8 cellular contexts compared by ENCODE assay signal in genomic region chr17:4945176-4945943, GRCh38. TPM values are rescaled to one million over a fixed set of nuclear protein-coding genes. Genes with fewer than 3 reads are reported as not detected.
DNase-seq lines count a peak whose midpoint lies in the region; ATAC-seq and TF ChIP-seq lines count a peak whose summit lies in the region.

No MANE protein-coding gene starts in this region.

- peak in 2 of 8 donors; percentile 23 to 29 for ATAC-seq in heart right ventricle

- peak overlapping the region; percentile 98 for H3K27ac ChIP-seq in SJCRH30
- H3K27ac ChIP-seq in heart right ventricle, result peak overlapping the region in 9 of 10 donors; percentile 13 to 100 (median 46)

- intact Hi-C loops in heart right ventricle (cut with DNase I), result loop anchor here in 2 of 10 donors (5.0 kb wide), 2 partner anchors 38 to 52 kb away; partner anchors contain the start of genes INCA1 (in 1 of the 2) and KIF1C (in 1 of the 2)

- TF ChIP-seq CTCF in heart right ventricle (IDR thresholded peaks at IDR 0.05), result no peak

- DNase-seq in AML-193 (lab: John Stamatoyannopoulos, UW) (peak; percentile 27), HCEC 1CT (peak; percentile 94), SJCRH30 (peak; percentile 81), heart right ventricle (peak; percentile 49 to 68), skeletal muscle cell (ENCODE audit: low read depth) (peak; percentile 66), NCI-H1048 (lab: John Stamatoyannopoulos, UW) (no peak), NCI-H2029 (lab: John Stamatoyannopoulos, UW) (no peak)
- peak; percentile 88 for DNase-seq in activated naive CD4-positive, alpha-beta T cell treated with anti-CD3 and anti-CD28 coated beads, Interleukin-2, amount 50 U/mL, for 16 hours

- WGBS in heart right ventricle, 2 donors, result 50 to 58% methylated on average over 7 of the region's 7 CpGs

- H3K36me3 ChIP-seq in SJCRH30 (peaks cover 40% of the 10 kb centered on the region), heart right ventricle (peaks cover 0 to 59% (median 15%) of the 10 kb centered on the region in 9 donors)

- H3K4me3 ChIP-seq in SJCRH30, result peak overlapping the region; percentile 96
- H3K4me3 ChIP-seq in heart right ventricle, result peak overlapping the region in 6 of 10 donors; percentile 6 to 100 (median 55)
- peak overlapping the region; percentile 97 for H3K4me3 ChIP-seq in skeletal muscle cell (ENCODE audit: low read depth, low read length)

- H3K9me3 ChIP-seq in SJCRH30 (replicated peaks) (no peaks in the 10 kb centered on the region), heart right ventricle (no peaks in the 10 kb centered on the region)

- peaks cover 12% of the 10 kb centered on the region for H3K4me1 ChIP-seq in SJCRH30
- peaks cover 22 to 75% (median 63%) of the 10 kb centered on the region in 9 donors for H3K4me1 ChIP-seq in heart right ventricle

- H3K27me3 ChIP-seq in SJCRH30, result no peaks in the 10 kb centered on the region
- H3K27me3 ChIP-seq in heart right ventricle, result no peaks in the 10 kb centered on the region

RNA-seq across cellular contexts. Expression of gene PFN1, which starts 3.0 kb away (rescaled TPM):
- 1,061 and 1,115 TPM in 2 replicates for total RNA-seq in SJCRH30 (2014; rRNA removed; shearing (Covaris generic))
- total RNA-seq in heart right ventricle, result 100 to 1,000 TPM; 144 to 376 (median 160) TPM
- 100 to 1,000 TPM; 170 to 830 TPM for polyA plus RNA-seq in heart right ventricle

RNA-seq across cellular contexts. Expression of gene RNF167, which starts 5.3 kb away (rescaled TPM):
- total RNA-seq in SJCRH30 (2014; rRNA removed; shearing (Covaris generic)), result 35.7 and 38.7 TPM in 2 replicates
- total RNA-seq in heart right ventricle, result 100 to 1,000 TPM in 1 of 10 donors, 10 to 100 TPM in 9; 65.0 to 104 (median 80.9) TPM
- 100 to 1,000 TPM; 132 to 202 TPM for polyA plus RNA-seq in heart right ventricle

RNA-seq across cellular contexts. Expression of gene SLC25A11, which starts 5.5 kb away (rescaled TPM):
- total RNA-seq in SJCRH30 (2014; rRNA removed; shearing (Covaris generic)), result 43.9 and 45.3 TPM in 2 replicates
- total RNA-seq in heart right ventricle, result 100 to 1,000 TPM; 181 to 312 (median 242) TPM
- polyA plus RNA-seq in heart right ventricle, result 100 to 1,000 TPM; 126 to 127 TPM

RNA-seq across cellular contexts. Expression of gene ENO3, which starts 5.6 kb away (rescaled TPM):
- total RNA-seq in SJCRH30 (2014; rRNA removed; shearing (Covaris generic)), result 124 and 129 TPM in 2 replicates
- total RNA-seq in heart right ventricle, result 1,000 to 10,000 TPM in 2 of 10 donors, 100 to 1,000 TPM in 8; 609 to 1,418 (median 746) TPM
- polyA plus RNA-seq in heart right ventricle, result 1,000 to 10,000 TPM in 1 of 2 donors, 100 to 1,000 TPM in 1; 143 to 1,668 TPM

RNA-seq across cellular contexts. Expression of gene GP1BA, which starts 13.3 kb away (rescaled TPM):
- not detected in 2 replicates for total RNA-seq in SJCRH30 (2014; rRNA removed; shearing (Covaris generic))
- under 1 TPM in 5 of 10 donors, not detected in 5; 0.15 to 0.53 (median 0.39) TPM for total RNA-seq in heart right ventricle
- polyA plus RNA-seq in heart right ventricle, result under 1 TPM; 0.04 to 0.15 TPM

Comparison
In these comparisons a context has a peak if more than half of its experiments do, and no peak if none do; other contexts are left out.
1. DNase-seq: peak in AML-193 (2 of 2), HCEC 1CT (single experiment), SJCRH30 (2 of 2), activated naive CD4-positive, alpha-beta T cell treated with anti-CD3 and anti-CD28 coated beads, Interleukin-2, amount 50 U/mL, for 16 hours (single experiment), heart right ventricle (2 of 2) and skeletal muscle cell (single experiment); none in NCI-H1048 (single experiment) and NCI-H2029 (single experiment).
2. Peak in every context shown above with its lines, with median percentiles within 50 percentile points of each other: H3K4me3 ChIP-seq.